In the genomic region with DNA sequence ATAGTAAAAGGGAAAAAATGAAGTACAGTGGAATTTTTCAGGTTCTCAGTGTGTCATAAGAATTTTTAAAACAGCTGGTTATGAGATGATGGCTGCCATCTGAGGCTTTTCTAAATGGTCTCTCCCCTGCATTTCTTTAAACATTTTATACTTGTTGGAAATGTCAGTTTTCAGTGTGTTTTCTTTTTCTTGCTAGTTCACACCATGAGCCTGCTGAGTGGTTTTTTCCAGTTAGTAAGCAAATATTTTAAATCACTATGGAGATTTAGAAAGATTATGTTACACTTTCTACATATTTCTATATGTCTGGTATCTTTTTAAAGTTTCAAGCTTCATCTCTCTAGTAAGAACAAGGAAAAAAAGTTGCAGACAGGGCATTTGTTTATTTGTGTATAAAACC, we compare ENCODE assay signal across 13 cellular contexts. TPM values are rescaled to one million over a fixed set of nuclear protein-coding genes. Genes with fewer than 3 reads are reported as not detected.
A peak's percentile ranks its signal among the peaks of the same experiment; 100 is the strongest.
DNase-seq lines count a peak whose midpoint lies in the region; ATAC-seq and TF ChIP-seq lines count a peak whose summit lies in the region.
"Had no signal": no experiment of that assay in that cellular context is flagged by ENCODE, and none has a peak within 500 bp of the region (broad histone marks: within the 10 kb centered on the region; RNA-seq: fewer than 3 reads in every experiment).

No MANE protein-coding gene starts in this region.

- no peaks in the 10 kb centered on the region for H3K27me3 Mint-ChIP-seq in T-helper 1 cell treated with Interleukin-12 subunit alpha and Interleukin-12 subunit beta and Interleukin-4 antibody, amounts not matched to agents 30 μg/mL and 1 μg/mL, for 36 hours (ENCODE audit: low read depth)
- H3K27me3 Mint-ChIP-seq in chondrocyte (ENCODE audit: low read depth) = no peaks in the 10 kb centered on the region

- no peak for DNase-seq in T-helper 1 cell
- DNase-seq in OCI-M1 (lab: John Stamatoyannopoulos, UW) = peak; percentile 28
- DNase-seq in chondrocyte (ENCODE audit: low spot score) = no peak
- DNase-seq in nucleus accumbens (lab: John Stamatoyannopoulos, UW) = no peak
- DNase-seq: anterior cingulate cortex, NCI-H1694 treated with DMSO at 0.1 percent for 48 hours, sigmoid colon had no signal

- peaks cover 64% of the 10 kb centered on the region for H3K4me1 Mint-ChIP-seq in T-helper 1 cell treated with Interleukin-12 subunit alpha and Interleukin-12 subunit beta and Interleukin-4 antibody, amounts not matched to agents 30 μg/mL and 1 μg/mL, for 36 hours (ENCODE audit: low read depth)
- H3K4me1 Mint-ChIP-seq in chondrocyte (ENCODE audit: low read depth) = peaks cover 71% of the 10 kb centered on the region

- no peaks in the 10 kb centered on the region for H3K9me3 ChIP-seq in neural cell (ENCODE audit: low read length)
- H3K9me3 ChIP-seq: HAP-1, sigmoid colon had no signal

- peak overlapping the region; percentile 18 for H3K4me3 Mint-ChIP-seq in T-helper 1 cell treated with Interleukin-12 subunit alpha and Interleukin-12 subunit beta and Interleukin-4 antibody, amounts not matched to agents 30 μg/mL and 1 μg/mL, for 36 hours
- peak overlapping the region; percentile 45 for H3K4me3 Mint-ChIP-seq in chondrocyte (ENCODE audit: unreplicated experiment)

- no peaks in the 10 kb centered on the region for H4K20me1 ChIP-seq in neural cell (ENCODE audit: insufficient read depth)

- no peak for TF ChIP-seq RAD21 in neural cell (conservative IDR thresholded peaks at IDR 0.05)

- H3K4me2 ChIP-seq in neural cell (ENCODE audit: low read length) = peak overlapping the region; percentile 7

- no peak overlapping the region for H3K27ac ChIP-seq in neural cell (ENCODE audit: low read length)
- H3K27ac ChIP-seq: 22Rv1 had no signal

- peaks cover 72% of the 10 kb centered on the region for H3K79me2 ChIP-seq in neural cell (replicated peaks; ENCODE audit: insufficient read depth, low read length)

- ATAC-seq in HG03159 (IDR thresholded peaks at IDR 0.05; ENCODE audit: unreplicated experiment) (no peak), HG03565 (IDR thresholded peaks at IDR 0.05; ENCODE audit: unreplicated experiment) (no peak)

- H3K36me3 Mint-ChIP-seq in T-helper 1 cell treated with Interleukin-12 subunit alpha and Interleukin-12 subunit beta and Interleukin-4 antibody, amounts not matched to agents 30 μg/mL and 1 μg/mL, for 36 hours (ENCODE audit: low read depth) = peaks cover 43% of the 10 kb centered on the region
- H3K36me3 Mint-ChIP-seq in chondrocyte (ENCODE audit: low read depth) = peaks cover 8% of the 10 kb centered on the region

- H3F3A ChIP-seq in neural cell (ENCODE audit: insufficient read depth, low read length, poor library complexity, severe bottlenecking) = no peaks in the 10 kb centered on the region

- no peaks in the 10 kb centered on the region for H3K27me3 ChIP-seq in neural cell (ENCODE audit: insufficient read depth, low read depth, low read length)
- H3K27me3 ChIP-seq: sigmoid colon had no signal

- H3K36me3 ChIP-seq in neural cell (ENCODE audit: insufficient read depth, low read length) = no peaks in the 10 kb centered on the region

- H3K9ac ChIP-seq in neural cell (ENCODE audit: low read length) = no peak overlapping the region

- no peak for TF ChIP-seq EP300 in neural cell (conservative IDR thresholded peaks at IDR 0.05; ENCODE audit: poor library complexity, severe bottlenecking)

- no peaks in the 10 kb centered on the region for H3K9me2 ChIP-seq in neural cell (ENCODE audit: insufficient read depth, low read length)

- peak overlapping the region; percentile 38 for H3K4me3 ChIP-seq in neural cell (ENCODE audit: low read length)
- H3K4me3 ChIP-seq: HAP-1, sigmoid colon had no signal

- no peak overlapping the region for H2AFZ ChIP-seq in neural cell (ENCODE audit: low read depth, low read length)

- peak overlapping the region; percentile 61 for H3K27ac Mint-ChIP-seq in T-helper 1 cell treated with Interleukin-12 subunit alpha and Interleukin-12 subunit beta and Interleukin-4 antibody, amounts not matched to agents 30 μg/mL and 1 μg/mL, for 36 hours
- H3K27ac Mint-ChIP-seq in chondrocyte (ENCODE audit: unreplicated experiment) = peak overlapping the region; percentile 94

- TF ChIP-seq CTCF in chondrocyte (IDR thresholded peaks at IDR 0.05) = no peak
- TF ChIP-seq CTCF in neural cell (IDR thresholded peaks at IDR 0.05; ENCODE audit: poor library complexity, severe bottlenecking) = no peak

- H3K9me3 Mint-ChIP-seq in T-helper 1 cell treated with Interleukin-12 subunit alpha and Interleukin-12 subunit beta and Interleukin-4 antibody, amounts not matched to agents 30 μg/mL and 1 μg/mL, for 36 hours = no peaks in the 10 kb centered on the region
- H3K9me3 Mint-ChIP-seq in chondrocyte (ENCODE audit: low read depth) = no peaks in the 10 kb centered on the region

TF ChIP-seq in neural cell, 6 proteins besides CTCF, POLR2A, EP300 and RAD21:
- TF ChIP-seq MXI1 (conservative IDR thresholded peaks at IDR 0.05; ENCODE audit: poor library complexity, severe bottlenecking) = no peak
- TF ChIP-seq TAF1 (IDR thresholded peaks at IDR 0.05; ENCODE audit: low read depth) = no peak
- no peak for TF ChIP-seq REST (IDR thresholded peaks at IDR 0.05; ENCODE audit: borderline replicate concordance)
- TF ChIP-seq EZH2 (IDR thresholded peaks at IDR 0.05; ENCODE audit: borderline replicate concordance, insufficient read depth, low read length, poor library complexity, severe bottlenecking) = no peak
- TF ChIP-seq POLR2AphosphoS5 (IDR thresholded peaks at IDR 0.05) = no peak
- TF ChIP-seq SMC3 (conservative IDR thresholded peaks at IDR 0.05; ENCODE audit: poor library complexity) = no peak

RNA-seq across cellular contexts. Expression of gene RBM15, which starts 9.6 kb away (rescaled TPM):
- 17.4 to 21.3 TPM (median 19.0 TPM) in 3 replicates for total RNA-seq in chondrocyte
- 8.1 and 9.0 TPM in 2 replicates for polyA plus RNA-seq in neural cell
- polyA minus RNA-seq in neural cell = 74.3 and 78.1 TPM in 2 replicates

RNA-seq across cellular contexts. Expression of gene SLC16A4, which starts 42.1 kb away (rescaled TPM):
- 16.5 to 23.9 TPM (median 17.0 TPM) in 3 replicates for total RNA-seq in chondrocyte
- 0.50 and 1.2 TPM in 2 replicates for polyA plus RNA-seq in neural cell
- polyA minus RNA-seq in neural cell = 0.46 and 0.49 TPM in 2 replicates

RNA-seq across cellular contexts. Expression of gene LAMTOR5, which starts 58.7 kb away (rescaled TPM):
- 97.1 to 112 TPM (median 104 TPM) in 3 replicates for total RNA-seq in chondrocyte
- polyA plus RNA-seq in neural cell = 102 and 111 TPM in 2 replicates
- 24.1 and 24.5 TPM in 2 replicates for polyA minus RNA-seq in neural cell
